In the genomic region with DNA sequence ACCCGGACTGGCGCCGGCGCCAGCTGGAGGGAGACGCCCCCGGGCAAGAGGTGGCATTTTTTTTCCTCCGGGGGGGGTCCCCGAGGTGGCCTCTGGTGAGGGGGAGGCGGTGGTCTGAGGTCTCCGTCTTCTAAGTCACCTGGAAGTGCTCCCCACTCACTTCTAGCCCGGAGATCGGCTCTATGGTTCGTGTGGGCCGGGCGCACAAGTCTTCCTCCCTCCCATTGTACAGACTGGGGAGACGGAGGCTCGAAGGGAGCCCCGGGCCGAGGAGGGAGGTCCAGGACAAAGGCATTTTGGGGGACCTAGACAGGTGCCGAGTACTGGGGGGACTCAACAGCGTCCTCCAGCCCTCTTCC, we compare ENCODE assay signal across 8 cellular contexts. TPM values are rescaled to one million over a fixed set of nuclear protein-coding genes. Genes with fewer than 3 reads are reported as not detected.
DNase-seq lines count a peak whose midpoint lies in the region; ATAC-seq and TF ChIP-seq lines count a peak whose summit lies in the region.

No MANE protein-coding gene starts in this region.

- H3K4me3 Mint-ChIP-seq in nephron progenitor cell = peak overlapping the region; percentile 47

- no peak for ATAC-seq in GM18498 (IDR thresholded peaks at IDR 0.05; ENCODE audit: unreplicated experiment)

- no peaks in the 10 kb centered on the region for H3K36me3 Mint-ChIP-seq in nephron progenitor cell (ENCODE audit: low read depth)

- no peak overlapping the region for H3K27ac Mint-ChIP-seq in nephron progenitor cell

- no peaks in the 10 kb centered on the region for H3K9me3 ChIP-seq in colonic mucosa

- peak overlapping the region; percentile 58 for H3K4me3 ChIP-seq in colonic mucosa

- H3K4me1 ChIP-seq in colonic mucosa = peaks cover 47% of the 10 kb centered on the region

- peaks cover 99% of the 10 kb centered on the region for H3K27me3 ChIP-seq in colonic mucosa

- H3K9ac ChIP-seq in colonic mucosa (ENCODE audit: low read depth in 2 of 2, low read length in 2 of 2) = peak overlapping the region in 1 of 2 donors; percentile 33

- H3K4me1 Mint-ChIP-seq in nephron progenitor cell = peaks cover 60% of the 10 kb centered on the region

- intact Hi-C loops in colonic mucosa (cut with DNase I) = no loop called here
- intact Hi-C loops in posterior vena cava (cut with DNase I) = no loop called here

- peak overlapping the region; percentile 50 for H3K27ac ChIP-seq in colonic mucosa

- no peaks in the 10 kb centered on the region for H3K9me3 Mint-ChIP-seq in nephron progenitor cell

- H3K27me3 Mint-ChIP-seq in nephron progenitor cell (ENCODE audit: low read depth, poor library complexity) = peaks cover 100% of the 10 kb centered on the region

- H3K36me3 ChIP-seq in colonic mucosa = no peaks in the 10 kb centered on the region

- DNase-seq in COR-L47 (lab: John Stamatoyannopoulos, UW) = peak; percentile 39
- DNase-seq in M059J (ENCODE audit: low read depth) = peak; percentile 63
- DNase-seq in colonic mucosa = no peak
- DNase-seq in nephron progenitor cell = no peak
- no peak for DNase-seq in NCI-H2227 treated with DMSO at 0.1 percent for 48 hours (lab: John Stamatoyannopoulos, UW)
- DNase-seq in posterior vena cava (ENCODE audit: low spot score) = no peak
- no peak for DNase-seq in iPS-NIHi7 (ENCODE audit: extremely low spot score)

- TF ChIP-seq CTCF in colonic mucosa (IDR thresholded peaks at IDR 0.05) (no peak), nephron progenitor cell (IDR thresholded peaks at IDR 0.05) (no peak)

RNA-seq across cellular contexts. Expression of a gene that starts 4.4 kb away (rescaled TPM):
- total RNA-seq in M059J (2014; rRNA removed; shearing (Covaris generic)) = 22.7 and 36.3 TPM in 2 replicates
- total RNA-seq in colonic mucosa (1 to 10 TPM; 5.8 to 8.1 TPM), posterior vena cava (10 to 100 TPM; 11.6 to 11.9 TPM)

RNA-seq across cellular contexts. Expression of a gene that starts 21.9 kb away (rescaled TPM):
- total RNA-seq in M059J (2014; rRNA removed; shearing (Covaris generic)) = not detected in 2 replicates
- total RNA-seq in colonic mucosa (not detected), posterior vena cava (not detected)

Comparison
In these comparisons a context has a peak if more than half of its experiments do, and no peak if none do; other contexts are left out.
1. DNase-seq: peak in COR-L47 (single experiment) and M059J (single experiment); none in colonic mucosa (single experiment), nephron progenitor cell (single experiment), NCI-H2227 treated with DMSO at 0.1 percent for 48 hours (single experiment), posterior vena cava (single experiment) and iPS-NIHi7 (single experiment).